8 cellular contexts compared by ENCODE assay signal in the genomic region with DNA sequence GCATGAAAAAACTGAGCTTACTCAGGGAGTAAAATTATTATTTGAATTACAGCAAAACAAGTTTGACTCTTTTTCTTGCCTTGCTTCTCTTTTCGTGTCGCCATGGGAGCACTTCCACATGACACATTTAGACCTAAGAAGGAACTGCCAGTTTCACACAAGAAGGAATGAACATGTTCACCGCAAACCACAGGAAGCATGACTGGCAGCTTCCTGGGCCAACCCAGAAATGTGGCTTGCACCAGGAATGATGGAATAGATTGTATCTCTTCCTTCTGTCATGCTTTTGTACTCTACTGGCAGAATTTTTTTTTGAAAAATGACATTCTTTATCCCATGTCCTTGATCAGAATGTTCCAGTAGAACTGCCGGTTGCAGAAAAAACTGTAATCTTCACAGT. TPM values are rescaled to one million over a fixed set of nuclear protein-coding genes. Genes with fewer than 3 reads are reported as not detected.
A peak's percentile ranks its signal among the peaks of the same experiment; 100 is the strongest.
DNase-seq lines count a peak whose midpoint lies in the region; ATAC-seq lines count a peak whose summit lies in the region.
"Had no signal": no experiment of that assay in that cellular context is flagged by ENCODE, and none has a peak within 500 bp of the region (broad histone marks: within the 10 kb centered on the region; RNA-seq: fewer than 3 reads in every experiment).

No MANE protein-coding gene starts in this region.

- H3K27ac Mint-ChIP-seq in naive thymus-derived CD4-positive, alpha-beta T cell: peak overlapping the region in 2 of 9 donors; percentile 37 to 54

- CTCF ChIA-PET in naive thymus-derived CD4-positive, alpha-beta T cell (lab: Charles Lee): interaction anchor here (0.7 to 0.8 kb wide), 2 partner anchors 14 to 693 kb away, joined by 3 to 5 read pairs; no protein-coding TSS in a partner anchor

- H3K9me3 ChIP-seq in naive thymus-derived CD4-positive, alpha-beta T cell (ENCODE audit: control insufficient read depth in 2 of 3, low read length in 3 of 3): no peaks in the 10 kb centered on the region

- peaks cover 16 to 22% (median 17%) of the 10 kb centered on the region in 7 donors for H3K4me1 Mint-ChIP-seq in naive thymus-derived CD4-positive, alpha-beta T cell

- no peaks in the 10 kb centered on the region for H3K9me3 Mint-ChIP-seq in naive thymus-derived CD4-positive, alpha-beta T cell

- no peak overlapping the region for H3K27ac ChIP-seq in naive thymus-derived CD4-positive, alpha-beta T cell (ENCODE audit: low read depth, low read length)

- POLR2A ChIA-PET in naive thymus-derived CD4-positive, alpha-beta T cell (lab: Charles Lee): no interaction called here

- intact Hi-C loops in naive thymus-derived CD4-positive, alpha-beta T cell (cut with micrococcal nuclease): loop anchor here in 1 of 2 donors (2.0 kb wide), 1 partner anchor 32 kb away; the partner anchor contains the start of gene MAN2A1

- H3K27me3 ChIP-seq in naive thymus-derived CD4-positive, alpha-beta T cell (ENCODE audit: control insufficient read depth in 2 of 2, insufficient read depth in 2 of 2, low read length in 2 of 2): no peaks in the 10 kb centered on the region

- H3K36me3 Mint-ChIP-seq in naive thymus-derived CD4-positive, alpha-beta T cell: no peaks in the 10 kb centered on the region

- peak; percentile 89 for ATAC-seq in naive thymus-derived CD4-positive, alpha-beta T cell
- ATAC-seq in GM19463 (IDR thresholded peaks at IDR 0.05; ENCODE audit: unreplicated experiment) (no peak), GM21529 (IDR thresholded peaks at IDR 0.05; ENCODE audit: unreplicated experiment) (no peak)
- ATAC-seq: Panc1 had no signal

- DNase-seq in HK-2 (ENCODE audit: unreplicated experiment): peak; percentile 64
- DNase-seq in UCSD-AML1 (lab: John Stamatoyannopoulos, UW; ENCODE audit: unreplicated experiment): peak; percentile 88
- peak; percentile 78 for DNase-seq in dedifferentiated amniotic fluid mesenchymal stem cell (ENCODE audit: extremely low spot score)
- peak; percentile 5 to 68 (median 52) for DNase-seq in naive thymus-derived CD4-positive, alpha-beta T cell
- DNase-seq in DMS153 (lab: John Stamatoyannopoulos, UW): no peak

- no peaks in the 10 kb centered on the region for H3K36me3 ChIP-seq in naive thymus-derived CD4-positive, alpha-beta T cell (ENCODE audit: control insufficient read depth in 2 of 3, insufficient read depth in 3 of 3, low read length in 3 of 3)

- peaks cover 4 to 14% of the 10 kb centered on the region in 2 donors for H3K4me1 ChIP-seq in naive thymus-derived CD4-positive, alpha-beta T cell (ENCODE audit: control insufficient read depth in 2 of 2, insufficient read depth in 2 of 2, low read length in 2 of 2)

- H3K27me3 Mint-ChIP-seq in naive thymus-derived CD4-positive, alpha-beta T cell: peaks cover 10 to 16% (median 12%) of the 10 kb centered on the region in 5 donors

- H3K4me3 Mint-ChIP-seq in naive thymus-derived CD4-positive, alpha-beta T cell: peak overlapping the region in 7 of 10 donors; percentile 15 to 63 (median 33)

- no peak overlapping the region for H3K4me3 ChIP-seq in naive thymus-derived CD4-positive, alpha-beta T cell (ENCODE audit: low read length)

RNA-seq across cellular contexts. Expression of gene MAN2A1, which starts 32.9 kb away (rescaled TPM):
- 100 to 1,000 TPM in 1 of 5 experiments, 10 to 100 TPM in 4; 36.2 to 107 (median 68.6) TPM for total RNA-seq in naive thymus-derived CD4-positive, alpha-beta T cell
- polyA plus RNA-seq in naive thymus-derived CD4-positive, alpha-beta T cell: 10 to 100 TPM; 24.9 to 26.7 TPM
